Comparison of ENCODE assay signal across 8 cellular contexts in the genomic region with DNA sequence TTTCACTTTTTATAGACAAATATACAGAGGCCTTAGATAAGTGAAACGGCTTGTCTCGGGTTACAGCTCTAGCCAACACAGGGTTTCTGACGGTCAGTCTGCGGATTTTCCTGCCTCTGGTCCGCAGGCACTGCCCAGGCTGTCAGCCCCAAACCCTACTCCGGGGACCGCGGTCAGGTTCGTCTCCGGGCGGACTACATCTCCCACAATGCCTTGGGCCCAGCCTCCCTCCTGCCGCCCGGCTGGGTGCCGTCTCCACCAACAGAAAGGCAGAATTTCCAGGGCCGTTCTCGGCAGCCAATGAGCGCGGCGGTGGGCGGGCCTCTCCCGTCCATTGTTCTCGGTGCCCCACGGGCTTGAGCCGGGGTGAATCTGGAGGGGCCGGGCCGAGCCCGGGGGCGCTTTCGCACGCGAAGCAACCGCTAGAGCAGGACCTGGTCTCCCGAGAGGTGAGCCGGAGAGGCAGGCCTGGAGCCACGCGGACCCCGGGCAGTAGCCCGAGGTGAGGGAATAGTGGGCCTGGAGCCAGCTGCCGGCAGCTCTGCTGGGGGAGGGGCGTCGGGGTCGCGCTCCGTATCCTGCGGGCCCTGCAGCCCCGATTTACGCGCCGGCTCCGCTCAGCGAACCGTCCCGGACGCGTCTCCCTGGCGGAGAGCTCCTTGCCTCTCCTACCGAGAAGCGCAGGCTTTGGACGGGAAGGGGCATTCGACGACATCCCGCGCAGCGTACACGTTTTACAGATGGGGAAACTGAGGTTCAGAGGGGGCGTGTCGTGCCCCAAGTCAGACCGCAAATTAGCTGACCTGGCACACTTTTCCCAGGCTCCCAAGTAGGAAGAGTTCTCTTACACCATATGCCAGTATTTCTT.
A peak's percentile ranks its signal among the peaks of the same experiment; 100 is the strongest.
DNase-seq lines count a peak whose midpoint lies in the region; ATAC-seq and TF ChIP-seq lines count a peak whose summit lies in the region.

A gene (plus strand): TSS at position 323 of the 868 bp plus-strand sequence. CDS start 2,919 bp downstream, outside the sequence.

- ATAC-seq in GM19035 (IDR thresholded peaks at IDR 0.05; ENCODE audit: unreplicated experiment): peak; percentile 87
- ATAC-seq in HG03342 (IDR thresholded peaks at IDR 0.05; ENCODE audit: unreplicated experiment): peak; percentile 96
- ATAC-seq in activated CD4-positive, CD25-positive, alpha-beta regulatory T cell treated with anti-CD3 and anti-CD28 coated beads, Interleukin-2, amount 50 U/mL, for 24 hours: peak; percentile 96 to 98

- DNase-seq in AG09319 (ENCODE audit: extremely low read depth, low read depth): peak; percentile 70
- peak; percentile 75 for DNase-seq in NCI-H345 treated with DMSO at 0.1 percent for 48 hours (lab: John Stamatoyannopoulos, UW; ENCODE audit: unreplicated experiment)
- DNase-seq in cerebellar cortex (ENCODE audit: low spot score): peak; percentile 96
- DNase-seq in islet precursor cell: peak; percentile 98
- peak; percentile 91 for DNase-seq in stimulated activated CD4-positive, alpha-beta T cell treated with anti-CD3 and anti-CD28 coated beads, Interleukin-12 subunit alpha, Interleukin-12 subunit beta, amount 100 ng/mL, for 4 hours

- no peak for TF ChIP-seq CTCF in AG09319 (IDR thresholded peaks at IDR 0.05; ENCODE audit: low read depth, low read length)

Comparison
In these comparisons a context has a peak if more than half of its experiments do, and no peak if none do; other contexts are left out.
1. Peak in every context shown above with its lines: DNase-seq and ATAC-seq.